Comparison of ENCODE assay signal across 1 cellular context in the genomic region with DNA sequence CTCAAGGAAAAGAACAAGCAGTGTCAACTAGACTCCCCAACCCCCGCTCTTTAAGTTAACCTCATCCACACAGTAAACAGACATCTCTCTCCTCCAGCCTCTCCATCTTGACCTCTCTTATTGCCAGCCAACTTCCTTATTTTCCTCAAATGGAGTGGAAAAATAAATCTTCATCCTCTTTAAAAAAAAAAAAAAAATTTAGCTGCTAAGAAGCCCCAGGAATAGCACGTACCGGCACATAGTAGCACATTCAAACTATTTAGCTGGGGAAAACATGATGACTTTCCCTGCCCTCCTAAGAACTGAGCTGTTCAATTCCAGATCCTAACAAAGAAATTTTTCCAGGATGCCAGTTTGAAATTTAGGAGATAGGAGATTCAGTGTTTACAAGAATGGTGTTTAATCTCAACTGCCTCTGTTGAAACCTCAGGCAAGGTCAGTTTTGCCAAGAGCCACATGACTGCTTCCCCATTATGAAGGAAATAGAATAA.
TF ChIP-seq lines count a peak whose summit lies in the region.

No MANE protein-coding gene starts in this region.

TF ChIP-seq in WTC11, 78 proteins besides CTCF, POLR2A, EP300 and RAD21 (continued from another document):
- TF ChIP-seq HMGA2 (CRISPR knock-in tag; IDR thresholded peaks at IDR 0.05), result no peak
- no peak for TF ChIP-seq GTF2I (CRISPR knock-in tag; conservative IDR thresholded peaks at IDR 0.05)
- no peak for TF ChIP-seq NFYB (CRISPR knock-in tag; conservative IDR thresholded peaks at IDR 0.05; ENCODE audit: low read depth)
- TF ChIP-seq TP53 (CRISPR knock-in tag; IDR thresholded peaks at IDR 0.05), result no peak
- no peak for TF ChIP-seq OVOL2 (CRISPR knock-in tag; IDR thresholded peaks at IDR 0.05; ENCODE audit: borderline replicate concordance)
